Comparison of ENCODE assay signal across 8 cellular contexts in genomic region chr16:67514382-67514828, GRCh38. TPM values are rescaled to one million over a fixed set of nuclear protein-coding genes. Genes with fewer than 3 reads are reported as not detected.
DNase-seq lines count a peak whose midpoint lies in the region; ATAC-seq and TF ChIP-seq lines count a peak whose summit lies in the region.

No MANE protein-coding gene starts in this region.

- no peak overlapping the region for H2AFZ ChIP-seq in PC-9

- intact Hi-C loops in PC-9 (cut with micrococcal nuclease; ENCODE audit: unreplicated experiment): loop anchor here (1.0 to 2.0 kb wide), 2 partner anchors 20 to 568 kb away; no protein-coding TSS in a partner anchor
- intact Hi-C loops in tibial artery (cut with DNase I; ENCODE audit: low total_unique reads): no loop called here

- peaks cover 7% of the 10 kb centered on the region; the same call in 1 of the 2 replicates for H3K4me1 ChIP-seq in PC-9 (replicated peaks; ENCODE audit: insufficient read depth)
- H3K4me1 ChIP-seq in neutrophil (ENCODE audit: control insufficient read depth in 1 of 2, insufficient read depth in 1 of 2, low read depth in 1 of 2, low read length in 1 of 2): peaks cover 12 to 19% of the 10 kb centered on the region in 2 experiments
- no peaks in the 10 kb centered on the region for H3K4me1 ChIP-seq in tibial artery

- H3K9me3 ChIP-seq in PC-9 (ENCODE audit: insufficient read depth, low read depth) (no peaks in the 10 kb centered on the region), neutrophil (no peaks in the 10 kb centered on the region), tibial artery (no peaks in the 10 kb centered on the region)

- H3K36me3 ChIP-seq in PC-9 (ENCODE audit: low read depth) (no peaks in the 10 kb centered on the region), neutrophil (no peaks in the 10 kb centered on the region), tibial artery (no peaks in the 10 kb centered on the region)

- H3K79me2 ChIP-seq in PC-9 (ENCODE audit: low read depth): no peaks in the 10 kb centered on the region

- no peaks in the 10 kb centered on the region for H4K20me1 ChIP-seq in PC-9 (ENCODE audit: insufficient read depth)

- no peaks in the 10 kb centered on the region for H3F3A ChIP-seq in PC-9 (ENCODE audit: insufficient read depth, low read depth)

- CTCF ChIA-PET in PC-9 (lab: Charles Lee): interaction anchor here (0.6 to 1.5 kb wide), 8 partner anchors 34 to 561 kb away, joined by 3 to 17 read pairs (median 4); partner anchors contain the start of genes ATP6V0D1, NRN1L and PLEKHG4

- POLR2A ChIA-PET in PC-9 (lab: Charles Lee; ENCODE audit: unreplicated experiment): no interaction called here

- H3K4me3 ChIP-seq in AG09309 (ENCODE audit: control insufficient read depth, low read depth, low read length) (no peak overlapping the region), PC-9 (no peak overlapping the region), neutrophil (ENCODE audit: low read depth in 1 of 2, low read length in 1 of 2) (no peak overlapping the region), tibial artery (no peak overlapping the region)

- DNase-seq in AG09309 (ENCODE audit: low read depth) (peak; percentile 65), HK-2 (ENCODE audit: unreplicated experiment) (peak; percentile 70), PC-9 (peak; percentile 65 to 73), activated T-cell treated with anti-CD3 and anti-CD28 coated beads for 1 hour (ENCODE audit: low read depth) (peak; percentile 78), fibroblast of gingiva (ENCODE audit: low read depth) (peak; percentile 78), tibial artery (peak; percentile 87 to 89)

- no TSS peak for BruUV-seq in PC-9 (replicated peaks; lab: Mats Ljungman, UMichigan)

- TF ChIP-seq CTCF in AG09309 (IDR thresholded peaks at IDR 0.05; ENCODE audit: control insufficient read depth, insufficient read depth, low read depth, low read length, missing control alignments): peak; percentile 69
- peak; percentile 78 for TF ChIP-seq CTCF in PC-9 (conservative IDR thresholded peaks at IDR 0.05)
- peak; percentile 82 for TF ChIP-seq CTCF in neutrophil (IDR thresholded peaks at IDR 0.05)
- TF ChIP-seq CTCF in tibial artery (IDR thresholded peaks at IDR 0.05): peak; percentile 52 to 61

- H3K27ac ChIP-seq in PC-9: no peak overlapping the region
- peak overlapping the region; percentile 24 for H3K27ac ChIP-seq in neutrophil
- no peak overlapping the region for H3K27ac ChIP-seq in tibial artery

- H3K27me3 ChIP-seq in PC-9 (ENCODE audit: insufficient read depth, low read depth) (no peaks in the 10 kb centered on the region), neutrophil (no peaks in the 10 kb centered on the region), tibial artery (no peaks in the 10 kb centered on the region)

- ATAC-seq in GM18517 (IDR thresholded peaks at IDR 0.05; ENCODE audit: unreplicated experiment): peak; percentile 46

- H3K4me2 ChIP-seq in PC-9: 0 out of 2 replicates have a peak overlapping the region, but pooled peaks have one; percentile 15

- no peaks in the 10 kb centered on the region for H3K9me2 ChIP-seq in PC-9 (ENCODE audit: insufficient read depth)

RNA-seq across cellular contexts. Expression of gene RIPOR1, which starts 14.2 kb away (rescaled TPM):
- total RNA-seq in PC-9 (2021): 76.7 and 113 TPM in 2 replicates

RNA-seq across cellular contexts. Expression of gene AGRP, which starts 31.1 kb away (rescaled TPM):
- total RNA-seq in PC-9 (2021): not detected in 2 replicates

RNA-seq across cellular contexts. Expression of gene ATP6V0D1, which starts 33.4 kb away (rescaled TPM):
- 51.5 and 61.0 TPM in 2 replicates for total RNA-seq in PC-9 (2021)

RNA-seq across cellular contexts. Expression of gene CTCF, which starts 47.9 kb away (rescaled TPM):
- 35.3 and 39.0 TPM in 2 replicates for total RNA-seq in PC-9 (2021)
